15 cellular contexts compared by ENCODE assay signal in the genomic region with DNA sequence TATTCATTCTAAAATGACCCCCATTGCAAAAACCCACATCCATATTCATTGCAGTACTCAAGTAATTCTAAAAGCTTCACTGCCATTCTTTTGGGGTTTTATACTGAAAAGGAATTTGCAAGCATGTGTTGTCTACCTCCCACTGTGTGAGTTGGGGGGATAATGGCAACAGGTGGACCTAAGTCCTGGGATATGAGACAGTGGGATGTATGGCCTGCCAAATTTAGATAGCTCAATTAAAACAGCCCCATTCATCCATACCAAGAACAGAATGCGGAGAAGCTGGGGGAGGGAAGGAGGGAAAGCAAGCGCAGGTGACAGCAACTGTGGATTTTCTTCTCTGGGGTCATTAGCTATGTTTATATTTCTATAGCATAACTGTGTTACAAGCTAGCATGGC.
DNase-seq lines count a peak whose midpoint lies in the region; TF ChIP-seq lines count a peak whose summit lies in the region.
"Had no signal": no experiment of that assay in that cellular context is flagged by ENCODE, and none has a peak within 500 bp of the region (broad histone marks: within the 10 kb centered on the region; RNA-seq: fewer than 3 reads in every experiment).

No MANE protein-coding gene starts in this region.

- H3K27ac ChIP-seq in HUES64 (ENCODE audit: low read depth, low read length) (peak overlapping the region; percentile 46; the same call in 1 of the 2 replicates), neural cell (ENCODE audit: low read length) (peak overlapping the region; percentile 94)
- H3K27ac ChIP-seq: HL-60 had no signal

- peak overlapping the region; percentile 54 for H3K4me2 ChIP-seq in neural cell (ENCODE audit: low read length)

- no peaks in the 10 kb centered on the region for H3K79me2 ChIP-seq in neural cell (replicated peaks; ENCODE audit: insufficient read depth, low read length)

- no peaks in the 10 kb centered on the region for H3K9me2 ChIP-seq in neural cell (ENCODE audit: insufficient read depth, low read length)

- H3K36me3 ChIP-seq in HUES64 (ENCODE audit: insufficient read depth, low read length) (no peaks in the 10 kb centered on the region), neural cell (ENCODE audit: insufficient read depth, low read length) (no peaks in the 10 kb centered on the region)

- WGBS in HUES64, result no CpG with 5 or more reads among the region's 2 CpGs

- H3K4me3 Mint-ChIP-seq in brain, result peak overlapping the region in 2 of 5 experiments; percentile 66 to 71
- H3K4me3 Mint-ChIP-seq: CD8-positive, alpha-beta T cell had no signal

- no peaks in the 10 kb centered on the region for H3K27me3 ChIP-seq in HUES64 (ENCODE audit: insufficient read depth, low read length)
- no peaks in the 10 kb centered on the region for H3K27me3 ChIP-seq in neural cell (ENCODE audit: insufficient read depth, low read depth, low read length)

- H3K27ac Mint-ChIP-seq in brain, result peak overlapping the region; percentile 53 to 95 (median 90)
- H3K27ac Mint-ChIP-seq: CD8-positive, alpha-beta T cell had no signal

- TF ChIP-seq EP300 in neural cell (conservative IDR thresholded peaks at IDR 0.05; ENCODE audit: poor library complexity, severe bottlenecking), result no peak

- H3K36me3 Mint-ChIP-seq in brain, result peaks cover 4% of the 10 kb centered on the region
- H3K36me3 Mint-ChIP-seq: CD8-positive, alpha-beta T cell had no signal

- DNase-seq in NCI-H2107 treated with DMSO at 0.1 percent for 48 hours (lab: John Stamatoyannopoulos, UW; ENCODE audit: unreplicated experiment) (peak; percentile 15), NCI-H2107 (lab: John Stamatoyannopoulos, UW) (no peak), DMS153 (lab: John Stamatoyannopoulos, UW) (no peak), cerebellum (ENCODE audit: low spot score) (no peak), cerebellar cortex (ENCODE audit: low spot score) (no peak)
- DNase-seq: 8988T; CD8-positive, alpha-beta T cell; GDM1; MV-4-11; NCI-H1436 had no signal

- H3K4me1 ChIP-seq in HUES64 (ENCODE audit: insufficient read depth, low read length), result peaks cover 38% of the 10 kb centered on the region

- no peaks in the 10 kb centered on the region for H4K20me1 ChIP-seq in neural cell (ENCODE audit: insufficient read depth)

- H3K9me3 Mint-ChIP-seq in brain, result peaks cover 3 to 8% (median 6%) of the 10 kb centered on the region in 5 experiments
- H3K9me3 Mint-ChIP-seq: CD8-positive, alpha-beta T cell had no signal

- no peak for TF ChIP-seq CTCF in brain (conservative IDR thresholded peaks at IDR 0.05)
- TF ChIP-seq CTCF in neural cell (IDR thresholded peaks at IDR 0.05; ENCODE audit: poor library complexity, severe bottlenecking), result no peak

- no peak overlapping the region for H2AFZ ChIP-seq in neural cell (ENCODE audit: low read depth, low read length)

- H3K4me3 ChIP-seq in HUES64 (ENCODE audit: low read length) (no peak overlapping the region), neural cell (ENCODE audit: low read length) (peak overlapping the region; percentile 51)
- H3K4me3 ChIP-seq: GM12878 had no signal

- H3K9ac ChIP-seq in HUES64 (ENCODE audit: low read depth, low read length) (no peak overlapping the region), neural cell (ENCODE audit: low read length) (peak overlapping the region; percentile 59)

- peaks cover 60% of the 10 kb centered on the region for H3K4me1 Mint-ChIP-seq in brain

- H3K9me3 ChIP-seq in HUES64 (ENCODE audit: insufficient read depth, low read depth, low read length) (peaks cover 3% of the 10 kb centered on the region; the same call in 1 of the 2 replicates), neural cell (ENCODE audit: low read length) (no peaks in the 10 kb centered on the region)

- H3K27me3 Mint-ChIP-seq in brain, result no peaks in the 10 kb centered on the region

- peaks cover 10% of the 10 kb centered on the region for H3F3A ChIP-seq in neural cell (ENCODE audit: insufficient read depth, low read length, poor library complexity, severe bottlenecking)

- TF ChIP-seq RAD21 in neural cell (conservative IDR thresholded peaks at IDR 0.05), result no peak

TF ChIP-seq in neural cell, 6 proteins besides CTCF, POLR2A, EP300 and RAD21:
- TF ChIP-seq MXI1 (conservative IDR thresholded peaks at IDR 0.05; ENCODE audit: poor library complexity, severe bottlenecking) (no peak), SMC3 (conservative IDR thresholded peaks at IDR 0.05; ENCODE audit: poor library complexity) (no peak), EZH2 (IDR thresholded peaks at IDR 0.05; ENCODE audit: borderline replicate concordance, insufficient read depth, low read length, poor library complexity, severe bottlenecking) (no peak), TAF1 (IDR thresholded peaks at IDR 0.05; ENCODE audit: low read depth) (no peak), POLR2AphosphoS5 (IDR thresholded peaks at IDR 0.05) (no peak)
- TF ChIP-seq, protein P1, sequence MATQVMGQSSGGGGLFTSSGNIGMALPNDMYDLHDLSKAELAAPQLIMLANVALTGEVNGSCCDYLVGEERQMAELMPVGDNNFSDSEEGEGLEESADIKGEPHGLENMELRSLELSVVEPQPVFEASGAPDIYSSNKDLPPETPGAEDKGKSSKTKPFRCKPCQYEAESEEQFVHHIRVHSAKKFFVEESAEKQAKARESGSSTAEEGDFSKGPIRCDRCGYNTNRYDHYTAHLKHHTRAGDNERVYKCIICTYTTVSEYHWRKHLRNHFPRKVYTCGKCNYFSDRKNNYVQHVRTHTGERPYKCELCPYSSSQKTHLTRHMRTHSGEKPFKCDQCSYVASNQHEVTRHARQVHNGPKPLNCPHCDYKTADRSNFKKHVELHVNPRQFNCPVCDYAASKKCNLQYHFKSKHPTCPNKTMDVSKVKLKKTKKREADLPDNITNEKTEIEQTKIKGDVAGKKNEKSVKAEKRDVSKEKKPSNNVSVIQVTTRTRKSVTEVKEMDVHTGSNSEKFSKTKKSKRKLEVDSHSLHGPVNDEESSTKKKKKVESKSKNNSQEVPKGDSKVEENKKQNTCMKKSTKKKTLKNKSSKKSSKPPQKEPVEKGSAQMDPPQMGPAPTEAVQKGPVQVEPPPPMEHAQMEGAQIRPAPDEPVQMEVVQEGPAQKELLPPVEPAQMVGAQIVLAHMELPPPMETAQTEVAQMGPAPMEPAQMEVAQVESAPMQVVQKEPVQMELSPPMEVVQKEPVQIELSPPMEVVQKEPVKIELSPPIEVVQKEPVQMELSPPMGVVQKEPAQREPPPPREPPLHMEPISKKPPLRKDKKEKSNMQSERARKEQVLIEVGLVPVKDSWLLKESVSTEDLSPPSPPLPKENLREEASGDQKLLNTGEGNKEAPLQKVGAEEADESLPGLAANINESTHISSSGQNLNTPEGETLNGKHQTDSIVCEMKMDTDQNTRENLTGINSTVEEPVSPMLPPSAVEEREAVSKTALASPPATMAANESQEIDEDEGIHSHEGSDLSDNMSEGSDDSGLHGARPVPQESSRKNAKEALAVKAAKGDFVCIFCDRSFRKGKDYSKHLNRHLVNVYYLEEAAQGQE (IDR thresholded peaks at IDR 0.05; ENCODE audit: borderline replicate concordance), result no peak
